ENCODE assay signal across 8 cellular contexts in the genomic region with DNA sequence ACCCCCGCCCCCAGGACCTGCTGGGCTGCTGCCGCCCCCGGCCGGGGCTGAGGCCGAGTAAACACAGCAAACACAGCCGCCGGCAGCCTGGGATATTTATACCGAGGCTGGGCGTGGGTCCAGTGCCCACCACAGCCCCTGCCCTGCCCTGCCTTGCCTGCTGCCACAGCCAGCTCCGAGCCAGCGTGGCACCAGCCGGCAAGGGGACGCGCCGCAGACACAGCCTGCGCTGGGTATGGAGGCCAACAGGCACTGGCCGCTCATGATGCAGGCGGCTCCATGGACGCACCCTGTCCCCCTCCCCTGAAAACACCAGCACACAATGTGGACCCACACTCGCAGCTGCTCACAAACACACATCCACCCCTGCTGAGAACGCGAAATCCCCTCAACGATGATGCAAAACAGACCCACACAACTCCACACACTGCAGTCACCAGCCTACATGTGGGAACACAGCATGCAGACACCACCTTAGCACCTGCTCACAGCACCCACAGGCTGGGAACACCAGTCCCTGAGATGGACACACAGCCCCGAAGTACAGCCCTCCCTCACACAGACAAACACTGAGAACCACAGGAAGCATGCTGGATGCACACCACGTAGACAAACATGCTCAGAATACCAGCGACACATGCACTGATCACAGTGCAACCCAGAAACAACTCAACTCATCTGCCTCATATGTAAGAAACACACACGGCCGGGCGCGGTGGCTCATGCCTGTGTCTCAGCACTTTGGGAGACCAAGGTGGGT. TPM values are rescaled to one million over a fixed set of nuclear protein-coding genes. Genes with fewer than 3 reads are reported as not detected.
A peak's percentile ranks its signal among the peaks of the same experiment; 100 is the strongest.
DNase-seq lines count a peak whose midpoint lies in the region; ATAC-seq and TF ChIP-seq lines count a peak whose summit lies in the region.

No MANE protein-coding gene starts in this region.

- no peaks in the 10 kb centered on the region for H3K9me3 Mint-ChIP-seq in activated CD4-positive, alpha-beta T cell treated with anti-CD3 and anti-CD28 coated beads, Interleukin-2, amount 10 ng/mL, durations not matched to agents 24 days and 14 days
- H3K9me3 Mint-ChIP-seq in T-helper 1 cell treated with Interleukin-12 subunit alpha and Interleukin-12 subunit beta and Interleukin-4 antibody, amounts not matched to agents 30 μg/mL and 1 μg/mL, for 36 hours, result no peaks in the 10 kb centered on the region
- no peaks in the 10 kb centered on the region for H3K9me3 Mint-ChIP-seq in neural progenitor cell

- no peak for TF ChIP-seq POLR2A in esophagus squamous epithelium (IDR thresholded peaks at IDR 0.05)

- peaks cover 17% of the 10 kb centered on the region for H3F3A ChIP-seq in neural progenitor cell (ENCODE audit: low read depth)

- H3K27ac Mint-ChIP-seq in activated CD4-positive, alpha-beta T cell treated with anti-CD3 and anti-CD28 coated beads, Interleukin-2, amount 10 ng/mL, durations not matched to agents 24 days and 14 days, result peak overlapping the region; percentile 84
- H3K27ac Mint-ChIP-seq in T-helper 1 cell treated with Interleukin-12 subunit alpha and Interleukin-12 subunit beta and Interleukin-4 antibody, amounts not matched to agents 30 μg/mL and 1 μg/mL, for 36 hours, result peak overlapping the region; percentile 89
- H3K27ac Mint-ChIP-seq in neural progenitor cell, result no peak overlapping the region

- H3K36me3 Mint-ChIP-seq in activated CD4-positive, alpha-beta T cell treated with anti-CD3 and anti-CD28 coated beads, Interleukin-2, amount 10 ng/mL, durations not matched to agents 24 days and 14 days (ENCODE audit: low read depth), result peaks cover 61% of the 10 kb centered on the region
- H3K36me3 Mint-ChIP-seq in T-helper 1 cell treated with Interleukin-12 subunit alpha and Interleukin-12 subunit beta and Interleukin-4 antibody, amounts not matched to agents 30 μg/mL and 1 μg/mL, for 36 hours (ENCODE audit: low read depth), result peaks cover 43% of the 10 kb centered on the region
- no peaks in the 10 kb centered on the region for H3K36me3 Mint-ChIP-seq in neural progenitor cell

- peak; percentile 70 for DNase-seq in activated CD4-positive, alpha-beta T cell treated with anti-CD3 and anti-CD28 coated beads, Interleukin-2, amount 10 ng/mL, durations not matched to agents 24 days and 14 days
- no peak for DNase-seq in activated CD4-positive, alpha-beta T cell treated with anti-CD3 and anti-CD28 coated beads for 4 hours
- no peak for DNase-seq in esophagus squamous epithelium (lab: John Stamatoyannopoulos, UW)
- no peak for DNase-seq in neural progenitor cell (ENCODE audit: low spot score)
- no peak for DNase-seq in activated CD4-positive, CD25-positive, alpha-beta regulatory T cell treated with anti-CD3 and anti-CD28 coated beads, Interleukin-2, amount 50 U/mL, for 72 hours

- peak overlapping the region; percentile 87 for H3K4me2 ChIP-seq in neural progenitor cell

- H4K20me1 ChIP-seq in neural progenitor cell (ENCODE audit: low read depth), result peaks cover 21% of the 10 kb centered on the region

- H3K36me3 ChIP-seq in esophagus squamous epithelium, result peaks cover 2 to 42% (median 5%) of the 10 kb centered on the region in 3 donors
- no peaks in the 10 kb centered on the region for H3K36me3 ChIP-seq in neural progenitor cell

- H3K27me3 ChIP-seq in esophagus squamous epithelium (no peaks in the 10 kb centered on the region), neural progenitor cell (peaks cover 12% of the 10 kb centered on the region)

- H3K27ac ChIP-seq in esophagus squamous epithelium, result peak overlapping the region; percentile 59 to 93 (median 87)
- H3K27ac ChIP-seq in neural progenitor cell, result no peak overlapping the region

- H2AFZ ChIP-seq in neural progenitor cell (replicated peaks), result no peak overlapping the region

- H3K9ac ChIP-seq in neural progenitor cell, result peak overlapping the region; percentile 10

- H3K79me2 ChIP-seq in neural progenitor cell (ENCODE audit: low read depth), result no peaks in the 10 kb centered on the region

- H3K4me1 ChIP-seq in esophagus squamous epithelium, result peaks cover 60 to 97% (median 75%) of the 10 kb centered on the region in 3 donors
- peaks cover 18% of the 10 kb centered on the region for H3K4me1 ChIP-seq in neural progenitor cell

- no peaks in the 10 kb centered on the region for H3K27me3 Mint-ChIP-seq in activated CD4-positive, alpha-beta T cell treated with anti-CD3 and anti-CD28 coated beads, Interleukin-2, amount 10 ng/mL, durations not matched to agents 24 days and 14 days
- no peaks in the 10 kb centered on the region for H3K27me3 Mint-ChIP-seq in T-helper 1 cell treated with Interleukin-12 subunit alpha and Interleukin-12 subunit beta and Interleukin-4 antibody, amounts not matched to agents 30 μg/mL and 1 μg/mL, for 36 hours (ENCODE audit: low read depth)
- H3K27me3 Mint-ChIP-seq in neural progenitor cell (ENCODE audit: insufficient read depth, low read depth), result peaks cover 11% of the 10 kb centered on the region

- intact Hi-C loops in activated CD4-positive, alpha-beta T cell treated with anti-CD3 and anti-CD28 coated beads, Interleukin-2, amount 10 ng/mL, durations not matched to agents 24 days and 14 days (cut with micrococcal nuclease), result no loop called here
- intact Hi-C loops in esophagus squamous epithelium (cut with DNase I), result no loop called here

- TF ChIP-seq CTCF in esophagus squamous epithelium (IDR thresholded peaks at IDR 0.05) (no peak), neural progenitor cell (IDR thresholded peaks at IDR 0.05) (no peak)

- H3K4me1 Mint-ChIP-seq in activated CD4-positive, alpha-beta T cell treated with anti-CD3 and anti-CD28 coated beads, Interleukin-2, amount 10 ng/mL, durations not matched to agents 24 days and 14 days, result peaks cover 53% of the 10 kb centered on the region
- peaks cover 45% of the 10 kb centered on the region for H3K4me1 Mint-ChIP-seq in T-helper 1 cell treated with Interleukin-12 subunit alpha and Interleukin-12 subunit beta and Interleukin-4 antibody, amounts not matched to agents 30 μg/mL and 1 μg/mL, for 36 hours (ENCODE audit: low read depth)
- H3K4me1 Mint-ChIP-seq in neural progenitor cell, result peaks cover 48% of the 10 kb centered on the region

- peak overlapping the region; percentile 79 for H3K4me3 Mint-ChIP-seq in activated CD4-positive, alpha-beta T cell treated with anti-CD3 and anti-CD28 coated beads, Interleukin-2, amount 10 ng/mL, durations not matched to agents 24 days and 14 days
- H3K4me3 Mint-ChIP-seq in T-helper 1 cell treated with Interleukin-12 subunit alpha and Interleukin-12 subunit beta and Interleukin-4 antibody, amounts not matched to agents 30 μg/mL and 1 μg/mL, for 36 hours, result peak overlapping the region; percentile 65
- H3K4me3 Mint-ChIP-seq in neural progenitor cell, result peak overlapping the region; percentile 44

- no peaks in the 10 kb centered on the region for H3K9me3 ChIP-seq in esophagus squamous epithelium
- H3K9me3 ChIP-seq in neural progenitor cell (ENCODE audit: low read depth), result no peaks in the 10 kb centered on the region

- no peak for ATAC-seq in GM21367 (IDR thresholded peaks at IDR 0.05; ENCODE audit: unreplicated experiment)
- ATAC-seq in GM21786 (IDR thresholded peaks at IDR 0.05; ENCODE audit: unreplicated experiment), result no peak

- WGBS in esophagus squamous epithelium, 2 donors, result 55% methylated on average over 6 to 16 of the region's 30 CpGs

- H3K4me3 ChIP-seq in esophagus squamous epithelium, result peak overlapping the region in 3 of 4 donors; percentile 15 to 53 (median 24)
- peak overlapping the region; percentile 46 for H3K4me3 ChIP-seq in neural progenitor cell

RNA-seq across cellular contexts. Expression of gene CCDC97, which starts 16.2 kb away (rescaled TPM):
- total RNA-seq in activated CD4-positive, alpha-beta T cell treated with anti-CD3 and anti-CD28 coated beads, Interleukin-2, amount 10 ng/mL, durations not matched to agents 24 days and 14 days, result 30.4 and 30.7 TPM in 2 replicates
- total RNA-seq in esophagus squamous epithelium, result 10 to 100 TPM in 3 of 4 donors, 1 to 10 TPM in 1; 9.4 to 19.5 (median 14.7) TPM
- total RNA-seq in neural progenitor cell (ENCODE audit: low replicate concordance), result 14.1 and 19.1 TPM in 2 replicates

RNA-seq across cellular contexts. Expression of gene TGFB1, which starts 27.6 kb away (rescaled TPM):
- 125 and 127 TPM in 2 replicates for total RNA-seq in activated CD4-positive, alpha-beta T cell treated with anti-CD3 and anti-CD28 coated beads, Interleukin-2, amount 10 ng/mL, durations not matched to agents 24 days and 14 days
- total RNA-seq in esophagus squamous epithelium (10 to 100 TPM; 13.6 to 36.2 (median 31.9) TPM), neural progenitor cell (ENCODE audit: low replicate concordance) (0.65 and 1.3 TPM in 2 replicates)

RNA-seq across cellular contexts. Expression of gene B9D2, which starts 37.8 kb away (rescaled TPM):
- total RNA-seq in activated CD4-positive, alpha-beta T cell treated with anti-CD3 and anti-CD28 coated beads, Interleukin-2, amount 10 ng/mL, durations not matched to agents 24 days and 14 days, result 6.3 and 8.6 TPM in 2 replicates
- total RNA-seq in esophagus squamous epithelium (1 to 10 TPM; 2.5 to 4.6 (median 3.7) TPM), neural progenitor cell (ENCODE audit: low replicate concordance) (2.5 and 5.5 TPM in 2 replicates)

RNA-seq across cellular contexts. Expression of gene TMEM91, which starts 50.2 kb away (rescaled TPM):
- total RNA-seq in activated CD4-positive, alpha-beta T cell treated with anti-CD3 and anti-CD28 coated beads, Interleukin-2, amount 10 ng/mL, durations not matched to agents 24 days and 14 days, result 4.2 and 5.8 TPM in 2 replicates
- total RNA-seq in esophagus squamous epithelium, result 10 to 100 TPM in 2 of 4 donors, 1 to 10 TPM in 2; 6.2 to 15.8 (median 9.3) TPM
- total RNA-seq in neural progenitor cell (ENCODE audit: low replicate concordance), result 4.5 and 10.7 TPM in 2 replicates
